Comparison of ENCODE assay signal across 18 cellular contexts in the genomic region with DNA sequence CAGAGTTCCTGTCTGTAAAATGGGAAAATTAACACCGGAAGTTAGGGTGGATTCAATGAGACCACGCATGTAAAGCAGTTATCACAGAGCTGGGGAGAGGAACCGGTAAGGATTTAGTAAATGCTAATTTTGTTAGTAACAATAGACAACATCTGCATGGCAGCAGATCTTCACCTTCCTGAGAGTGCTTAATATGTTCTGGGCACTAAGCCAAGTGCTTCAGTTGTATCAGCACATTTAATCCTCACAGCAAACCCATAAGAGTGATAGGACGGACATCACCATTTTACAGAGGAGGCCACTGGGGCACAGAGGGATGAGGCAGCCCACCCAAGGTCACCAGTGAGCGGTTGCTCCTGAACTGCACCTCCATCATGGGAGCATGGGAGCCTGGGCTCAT.
A peak's percentile ranks its signal among the peaks of the same experiment; 100 is the strongest.
DNase-seq lines count a peak whose midpoint lies in the region; ATAC-seq and TF ChIP-seq lines count a peak whose summit lies in the region.
"Had no signal": no experiment of that assay in that cellular context is flagged by ENCODE, and none has a peak within 500 bp of the region (broad histone marks: within the 10 kb centered on the region; RNA-seq: fewer than 3 reads in every experiment).

No MANE protein-coding gene starts in this region.

- in situ Hi-C loops in IMR-90 (cut with MboI; ENCODE audit: low sequenced_read_pairs), result no loop called here

- peaks cover 4% of the 10 kb centered on the region; the same call in 1 of the 2 replicates for H3K9me3 ChIP-seq in IMR-90 (ENCODE audit: control insufficient read depth, insufficient read depth, low read length)
- H3K9me3 ChIP-seq: BE2C had no signal

- intact Hi-C loops in IMR-90 (cut with micrococcal nuclease), result loop anchor here (5.0 kb wide), 1 partner anchor 165 kb away; no protein-coding TSS in a partner anchor

- peak overlapping the region; percentile 64 for H2AK5ac ChIP-seq in IMR-90 (ENCODE audit: low read depth, low read length)

- H3K27ac ChIP-seq in IMR-90 (ENCODE audit: insufficient read depth, low read length), result no peak overlapping the region
- H3K27ac ChIP-seq: RWPE1 had no signal

- H2BK20ac ChIP-seq in IMR-90 (ENCODE audit: low read depth, low read length), result peak overlapping the region; percentile 76

- 100% methylated on average over 2 of the region's 5 CpGs; no CpG with 5 or more reads in 1 of the 2 experiments for WGBS in IMR-90 (ENCODE audit: extremely low coverage in 2 of 2, insufficient read length in 1 of 2), 2 experiments

- peak overlapping the region; percentile 57 for H2AK9ac ChIP-seq in IMR-90 (replicated peaks; ENCODE audit: low read depth, low read length, poor library complexity)

- peak overlapping the region in 1 of 2 experiments; percentile 55; a peak in 2 of 4 replicates for H4K8ac ChIP-seq in IMR-90 (ENCODE audit: low read depth in 2 of 2, low read length in 2 of 2)

- peak overlapping the region; percentile 20; the same call in 1 of the 2 replicates for H3K18ac ChIP-seq in IMR-90 (ENCODE audit: low read depth, low read length)

- no peaks in the 10 kb centered on the region for H3K79me1 ChIP-seq in IMR-90 (ENCODE audit: low read depth in 1 of 2, low read length in 2 of 2)

- no peak overlapping the region for H3K23ac ChIP-seq in IMR-90 (ENCODE audit: low read depth, low read length)

- peaks cover 8% of the 10 kb centered on the region; the same call in 1 of the 2 replicates for H3K9me1 ChIP-seq in IMR-90 (ENCODE audit: insufficient read depth, low read length)

- H3K9ac ChIP-seq in IMR-90 (ENCODE audit: low read depth, low read length), result no peak overlapping the region

- peaks cover 6% of the 10 kb centered on the region for H3K4me1 ChIP-seq in IMR-90 (ENCODE audit: control insufficient read depth, insufficient read depth, low read length)
- H3K4me1 ChIP-seq: BE2C had no signal

- TF ChIP-seq CTCF in IMR-90 (conservative IDR thresholded peaks at IDR 0.05; ENCODE audit: low read depth, low read length), result no peak

- peak overlapping the region; percentile 61 for H3K4ac ChIP-seq in IMR-90 (ENCODE audit: low read depth, low read length)

- H3K4me3 ChIP-seq in IMR-90 (ENCODE audit: insufficient read depth, low read depth, low read length), result no peak overlapping the region
- H3K4me3 ChIP-seq: K562 had no signal

- ATAC-seq in IMR-90 (ENCODE audit: low read depth), result no peak
- no peak for ATAC-seq in GM19467 (IDR thresholded peaks at IDR 0.05; ENCODE audit: unreplicated experiment)
- ATAC-seq in GM21390 (IDR thresholded peaks at IDR 0.05; ENCODE audit: unreplicated experiment), result no peak
- ATAC-seq in GM19395 (IDR thresholded peaks at IDR 0.05; ENCODE audit: unreplicated experiment), result no peak
- ATAC-seq: HCT116, K562 had no signal

- TF ChIP-seq RAD21 in IMR-90 (IDR thresholded peaks at IDR 0.05; ENCODE audit: low read length), result no peak

- peak; percentile 1 for DNase-seq in NCI-H1092 treated with DMSO at 0.1 percent for 48 hours (lab: John Stamatoyannopoulos, UW)
- no peak for DNase-seq in NCI-H1092 (lab: John Stamatoyannopoulos, UW)
- DNase-seq in IMR-90, result no peak
- DNase-seq in NCI-H748 (lab: John Stamatoyannopoulos, UW; ENCODE audit: unreplicated experiment), result peak; percentile 76
- DNase-seq in amniotic epithelial cell (ENCODE audit: low read depth), result peak; percentile 57
- DNase-seq: BE2C; CD4-positive, CD25-positive, alpha-beta regulatory T cell; COR-L47; GOT3; NCI-H1417; NCI-H187; NCI-H446 treated with DMSO at 0.1 percent for 48 hours had no signal

- dilution Hi-C loops in IMR-90 (cut with HindIII; ENCODE audit: low sequenced_read_pairs, unreplicated experiment), result no loop called here

- no peaks in the 10 kb centered on the region for H3K36me3 ChIP-seq in IMR-90 (ENCODE audit: control insufficient read depth, insufficient read depth, low read length)
- H3K36me3 ChIP-seq: BE2C had no signal

- H2AFZ ChIP-seq in IMR-90 (replicated peaks; ENCODE audit: low read length, poor library complexity), result no peak overlapping the region

- TF ChIP-seq POLR2A in IMR-90 (IDR thresholded peaks at IDR 0.05; ENCODE audit: low read depth, low read length), result no peak

- peak overlapping the region; percentile 22; the same call in 1 of the 2 replicates for H3K14ac ChIP-seq in IMR-90 (replicated peaks; ENCODE audit: low read depth, low read length)

- H2BK15ac ChIP-seq in IMR-90 (ENCODE audit: low read depth, low read length), result peak overlapping the region; percentile 85

- POLR2A ChIA-PET in IMR-90 (lab: Charles Lee; ENCODE audit: unreplicated experiment), result no interaction called here

- no peak overlapping the region; the same call in 1 of the 2 replicates for H4K5ac ChIP-seq in IMR-90 (ENCODE audit: low read depth, low read length)

- H2BK5ac ChIP-seq in IMR-90 (ENCODE audit: low read depth, low read length, poor library complexity, severe bottlenecking), result no peak overlapping the region

- H3K27me3 ChIP-seq in IMR-90 (ENCODE audit: control insufficient read depth, insufficient read depth, low read length), result no peaks in the 10 kb centered on the region
- H3K27me3 ChIP-seq: BE2C had no signal

- CTCF ChIA-PET in IMR-90 (lab: Yijun Ruan, JAX), result no interaction called here

- H2BK120ac ChIP-seq in IMR-90 (ENCODE audit: low read depth, low read length), result peak overlapping the region; percentile 69

- H3K4me2 ChIP-seq in IMR-90 (ENCODE audit: low read depth, low read length), result no peak overlapping the region

- H4K20me1 ChIP-seq in IMR-90 (ENCODE audit: insufficient read depth, low read length), result no peaks in the 10 kb centered on the region

- BruUV-seq in IMR-90 (replicated peaks; lab: Mats Ljungman, UMichigan), result no TSS peak

- peak overlapping the region; percentile 51 for H4K91ac ChIP-seq in IMR-90 (ENCODE audit: insufficient read depth, low read depth, low read length)

- no peak overlapping the region for H3K56ac ChIP-seq in IMR-90 (ENCODE audit: extremely low read depth, insufficient read depth, low read length)

TF ChIP-seq in IMR-90, 13 proteins besides CTCF, POLR2A, EP300 and RAD21:
- TF ChIP-seq CHD1 (IDR thresholded peaks at IDR 0.05; ENCODE audit: low read depth, low read length) (no peak), BHLHE40 (IDR thresholded peaks at IDR 0.05; ENCODE audit: low read depth, low read length) (no peak), MXI1 (IDR thresholded peaks at IDR 0.05; ENCODE audit: borderline replicate concordance, low read depth, low read length) (no peak), FOS (IDR thresholded peaks at IDR 0.05; ENCODE audit: low read depth, low read length) (no peak), CEBPB (IDR thresholded peaks at IDR 0.05; ENCODE audit: low read depth, low read length) (no peak), MAZ (IDR thresholded peaks at IDR 0.05; ENCODE audit: borderline replicate concordance, low read depth, low read length) (no peak), NFE2L2 (IDR thresholded peaks at IDR 0.05; ENCODE audit: low read depth, low read length) (no peak), RCOR1 (IDR thresholded peaks at IDR 0.05; ENCODE audit: insufficient replicate concordance, low read length) (no peak), RFX5 (IDR thresholded peaks at IDR 0.05; ENCODE audit: low read depth, low read length) (no peak), MAFK (IDR thresholded peaks at IDR 0.05; ENCODE audit: low read depth, low read length) (no peak), USF2 (IDR thresholded peaks at IDR 0.05; ENCODE audit: low read depth, low read length) (no peak), SMC3 (IDR thresholded peaks at IDR 0.05; ENCODE audit: low read depth, low read length) (no peak)
- TF ChIP-seq, protein P1, sequence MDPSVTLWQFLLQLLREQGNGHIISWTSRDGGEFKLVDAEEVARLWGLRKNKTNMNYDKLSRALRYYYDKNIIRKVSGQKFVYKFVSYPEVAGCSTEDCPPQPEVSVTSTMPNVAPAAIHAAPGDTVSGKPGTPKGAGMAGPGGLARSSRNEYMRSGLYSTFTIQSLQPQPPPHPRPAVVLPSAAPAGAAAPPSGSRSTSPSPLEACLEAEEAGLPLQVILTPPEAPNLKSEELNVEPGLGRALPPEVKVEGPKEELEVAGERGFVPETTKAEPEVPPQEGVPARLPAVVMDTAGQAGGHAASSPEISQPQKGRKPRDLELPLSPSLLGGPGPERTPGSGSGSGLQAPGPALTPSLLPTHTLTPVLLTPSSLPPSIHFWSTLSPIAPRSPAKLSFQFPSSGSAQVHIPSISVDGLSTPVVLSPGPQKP (IDR thresholded peaks at IDR 0.05; ENCODE audit: borderline replicate concordance, low read depth, low read length), result no peak
TF ChIP-seq in IMR-90: peak in this region for 0.

Comparison
In these comparisons a context has a peak if more than half of its experiments do, and no peak if none do; other contexts are left out.
1. DNase-seq: peak in NCI-H1092 treated with DMSO at 0.1 percent for 48 hours (single experiment), NCI-H748 (single experiment) and amniotic epithelial cell (single experiment); none in NCI-H1092 (single experiment) and IMR-90 (single experiment).